In the genomic region with DNA sequence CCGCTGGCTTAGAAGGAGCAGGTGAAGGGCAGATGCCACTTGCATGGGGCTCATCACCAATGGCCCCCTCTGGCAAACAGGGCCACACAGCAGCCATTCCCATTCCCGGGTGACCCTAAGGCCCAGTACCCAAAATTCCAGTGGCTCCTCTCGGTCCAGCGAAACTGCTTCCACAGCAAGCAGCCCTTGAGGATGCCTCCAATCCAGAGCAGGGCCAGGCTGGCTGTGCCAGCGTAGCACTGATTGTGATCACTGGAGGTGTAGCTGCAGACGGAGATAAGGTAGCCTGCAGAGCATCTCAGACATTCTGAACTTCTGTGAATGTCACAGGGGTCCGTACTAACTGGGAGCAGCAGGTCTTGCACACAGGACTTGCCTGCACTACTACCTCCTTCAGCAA, we compare ENCODE assay signal across 29 cellular contexts.
"Had no signal": no experiment of that assay in that cellular context is flagged by ENCODE, and none has a peak within 500 bp of the region (broad histone marks: within the 10 kb centered on the region; RNA-seq: fewer than 3 reads in every experiment).

No MANE protein-coding gene starts in this region.

- H3K4me3 ChIP-seq: SJCRH30 had no signal

- H3K9me3 Mint-ChIP-seq: activated CD4-positive, alpha-beta memory T cell treated with anti-CD3 and anti-CD28 coated beads, Interleukin-2, amount 10 ng/mL, durations not matched to agents 7 days and 5 days; activated naive CD4-positive, alpha-beta T cell treated with anti-CD3 and anti-CD28 coated beads for 36 hours; activated naive CD4-positive, alpha-beta T cell treated with anti-CD3 and anti-CD28 coated beads, Interleukin-2, amount 50 U/mL, for 72 hours; activated T-cell treated with anti-CD3 and anti-CD28 coated beads, Interleukin-2, amount 50 U/mL, for 4 hours; activated T-helper 1 cell treated with anti-CD3 and anti-CD28 coated beads, Interleukin-12 subunit alpha, Interleukin-12 subunit beta, Interleukin-2, Interleukin-4 antibody, amounts not matched to agents 30 ng/mL and 10 ng/mL and 1 ng/mL, durations not matched to agents 14 hours and 24 hours and 36 hours had no signal

- H3K27me3 ChIP-seq: SJCRH30 had no signal

- H3K27ac Mint-ChIP-seq: activated CD4-positive, alpha-beta memory T cell treated with anti-CD3 and anti-CD28 coated beads, Interleukin-2, amount 10 ng/mL, durations not matched to agents 7 days and 5 days; activated naive CD4-positive, alpha-beta T cell treated with anti-CD3 and anti-CD28 coated beads for 36 hours; activated naive CD4-positive, alpha-beta T cell treated with anti-CD3 and anti-CD28 coated beads, Interleukin-2, amount 50 U/mL, for 72 hours; activated T-helper 1 cell treated with anti-CD3 and anti-CD28 coated beads, Interleukin-12 subunit alpha, Interleukin-12 subunit beta, Interleukin-2, Interleukin-4 antibody, amounts not matched to agents 30 ng/mL and 10 ng/mL and 1 ng/mL, durations not matched to agents 14 hours and 24 hours and 36 hours; brain had no signal

- H3K27me3 Mint-ChIP-seq: activated CD4-positive, alpha-beta memory T cell treated with anti-CD3 and anti-CD28 coated beads, Interleukin-2, amount 10 ng/mL, durations not matched to agents 7 days and 5 days; brain had no signal

- H3K9me3 ChIP-seq: SJCRH30 had no signal

- ATAC-seq: activated naive CD4-positive, alpha-beta T cell treated with anti-CD3 and anti-CD28 coated beads, Interleukin-2, amount 50 U/mL, for 72 hours; activated T-cell treated with anti-CD3 and anti-CD28 coated beads, Interleukin-2, amount 50 U/mL, for 4 hours; Panc1 had no signal

- H3K27ac ChIP-seq: KMS-11, SJCRH30, WERI-Rb-1 had no signal

- H3K36me3 ChIP-seq: SJCRH30 had no signal

- H3K4me3 Mint-ChIP-seq: activated CD4-positive, alpha-beta memory T cell treated with anti-CD3 and anti-CD28 coated beads, Interleukin-2, amount 10 ng/mL, durations not matched to agents 7 days and 5 days; activated naive CD4-positive, alpha-beta T cell treated with anti-CD3 and anti-CD28 coated beads for 36 hours; activated T-cell treated with anti-CD3 and anti-CD28 coated beads, Interleukin-2, amount 50 U/mL, for 4 hours; activated T-helper 1 cell treated with anti-CD3 and anti-CD28 coated beads, Interleukin-12 subunit alpha, Interleukin-12 subunit beta, Interleukin-2, Interleukin-4 antibody, amounts not matched to agents 30 ng/mL and 10 ng/mL and 1 ng/mL, durations not matched to agents 14 hours and 24 hours and 36 hours; brain had no signal

- DNase-seq: activated CD4-positive, alpha-beta memory T cell treated with anti-CD3 and anti-CD28 coated beads, Interleukin-2, amount 10 ng/mL, durations not matched to agents 7 days and 5 days; activated CD4-positive, alpha-beta T cell treated with anti-CD3 and anti-CD28 coated beads for 1 hour; activated CD4-positive, alpha-beta T cell treated with anti-CD3 and anti-CD28 coated beads for 48 hours; activated CD4-positive, CD25-positive, alpha-beta regulatory T cell; activated gamma-delta T cell treated with Interleukin-2 at 50 U/mL for 16 hours; activated naive CD4-positive, alpha-beta T cell treated with anti-CD3 and anti-CD28 coated beads for 36 hours; activated T-cell treated with anti-CD3 and anti-CD28 coated beads, Interleukin-2, amount 50 U/mL, for 4 hours; anterior cingulate cortex; caudate nucleus; MM.1S; MV-4-11; NCI-H1092; NCI-H1436 treated with DMSO at 0.1 percent for 48 hours; NCI-H1694 treated with DMSO at 0.1 percent for 48 hours; NCI-H2029; NCI-H345; NCI-H524 treated with DMSO at 0.1 percent for 48 hours; SHP77; SJCRH30; SW 1271; T-helper 1 cell; T-helper 2 cell; T-helper 9 cell; WERI-Rb-1 had no signal
